10 cellular contexts compared by ENCODE assay signal in the genomic region with DNA sequence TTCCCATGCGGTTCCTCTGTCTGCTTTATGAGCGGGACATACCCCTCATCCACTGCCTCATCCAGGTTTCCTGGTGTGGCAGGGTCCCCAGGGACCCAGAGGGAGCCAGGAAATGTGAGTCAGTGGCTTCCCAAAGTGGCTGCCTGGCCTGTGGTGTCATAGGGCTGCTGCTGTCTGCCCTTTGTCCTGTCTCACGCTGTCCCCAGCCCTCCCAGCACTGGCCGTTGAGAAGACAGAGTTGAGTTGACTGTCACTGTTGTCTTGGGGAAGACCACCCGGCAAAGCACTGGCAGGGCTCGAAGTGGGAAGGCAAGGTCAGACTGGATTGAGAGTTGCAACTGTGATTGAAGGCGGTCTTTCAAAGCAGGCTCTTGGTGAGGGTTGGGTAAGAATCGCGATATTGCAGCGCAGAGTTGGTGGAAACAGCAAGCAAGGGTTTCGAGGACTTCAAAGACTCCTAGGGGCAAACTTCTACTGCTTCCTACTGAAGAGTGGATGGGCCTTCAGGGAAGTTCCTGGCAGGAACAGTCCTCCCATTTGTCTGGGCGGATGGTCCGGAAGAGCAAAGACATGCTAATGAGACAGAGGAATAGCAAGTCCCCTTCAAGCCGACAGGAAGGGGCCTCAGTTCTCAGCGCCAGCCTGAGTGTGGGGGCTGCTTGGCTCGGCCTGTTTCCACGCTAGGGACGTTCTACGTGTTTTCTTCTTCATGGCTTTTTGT. TPM values are rescaled to one million over a fixed set of nuclear protein-coding genes. Genes with fewer than 3 reads are reported as not detected.
DNase-seq lines count a peak whose midpoint lies in the region; ATAC-seq and TF ChIP-seq lines count a peak whose summit lies in the region.
"Had no signal": no experiment of that assay in that cellular context is flagged by ENCODE, and none has a peak within 500 bp of the region (broad histone marks: within the 10 kb centered on the region; RNA-seq: fewer than 3 reads in every experiment).

No MANE protein-coding gene starts in this region.

- H3K27me3 ChIP-seq in left lung, result no peaks in the 10 kb centered on the region
- H3K27me3 ChIP-seq in tibial nerve, result no peaks in the 10 kb centered on the region

- H3K9me3 ChIP-seq in left lung (no peaks in the 10 kb centered on the region), tibial nerve (no peaks in the 10 kb centered on the region)

- H3K27ac ChIP-seq in coronary artery (peak overlapping the region in 1 of 2 donors; percentile 57), left lung (peak overlapping the region; percentile 42 to 85), tibial nerve (peak overlapping the region; percentile 8 to 74 (median 32))

- H3K36me3 ChIP-seq in left lung (no peaks in the 10 kb centered on the region), tibial nerve (no peaks in the 10 kb centered on the region)

- intact Hi-C loops in left lung (cut with DNase I), result no loop called here

- TF ChIP-seq CTCF in coronary artery (IDR thresholded peaks at IDR 0.05) (no peak), left lung (IDR thresholded peaks at IDR 0.05) (no peak), tibial nerve (IDR thresholded peaks at IDR 0.05) (no peak)

- DNase-seq in HuH-7 (ENCODE audit: low spot score) (peak; percentile 43), coronary artery (ENCODE audit: low spot score) (peak; percentile 77), left lung (peak in 1 of 2 donors; percentile 78), tibial nerve (ENCODE audit: low spot score in 2 of 2) (no peak), D341Med (ENCODE audit: low spot score) (no peak), SKM-1 (lab: John Stamatoyannopoulos, UW; ENCODE audit: unreplicated experiment) (no peak), NCI-H2196 treated with DMSO at 0.1 percent for 48 hours (lab: John Stamatoyannopoulos, UW; ENCODE audit: unreplicated experiment) (no peak), NCI-H1694 (lab: John Stamatoyannopoulos, UW) (no peak)
- DNase-seq: NCI-H526 treated with DMSO at 0.1 percent for 48 hours; stimulated activated CD4-positive, alpha-beta T cell treated with anti-CD3 and anti-CD28 coated beads, Interleukin-4, amount 100 ng/mL, for 4 hours had no signal

- TF ChIP-seq POLR2A in tibial nerve (IDR thresholded peaks at IDR 0.05), result no peak

- peak; percentile 17 for ATAC-seq in left lung

- peak overlapping the region; percentile 56 for H3K4me3 ChIP-seq in coronary artery
- peak overlapping the region in 1 of 2 donors; percentile 22 for H3K4me3 ChIP-seq in left lung
- H3K4me3 ChIP-seq in tibial nerve, result peak overlapping the region in 2 of 4 donors; percentile 9 to 29

- 39 to 49% methylated on average over 18 to 19 of the region's 19 CpGs for WGBS in tibial nerve, 2 donors

- TF ChIP-seq EP300 in tibial nerve (IDR thresholded peaks at IDR 0.05), result no peak

- peaks cover 23 to 90% of the 10 kb centered on the region in 2 donors for H3K4me1 ChIP-seq in left lung
- peaks cover 0 to 60% (median 13%) of the 10 kb centered on the region in 4 donors for H3K4me1 ChIP-seq in tibial nerve

RNA-seq across cellular contexts. Expression of a gene that starts 33.9 kb away (rescaled TPM):
- total RNA-seq in left lung (100 to 1,000 TPM; 115 to 135 TPM), tibial nerve (10 to 100 TPM; 27.1 to 54.4 (median 44.3) TPM)

Comparison
In these comparisons a context has a peak if more than half of its experiments do, and no peak if none do; other contexts are left out.
1. DNase-seq: peak in HuH-7 (single experiment) and coronary artery (single experiment); none in tibial nerve (0 of 2), D341Med (single experiment), SKM-1 (single experiment), NCI-H2196 treated with DMSO at 0.1 percent for 48 hours (single experiment) and NCI-H1694 (single experiment).